Comparison of ENCODE assay signal across 1 cellular context in the genomic region with DNA sequence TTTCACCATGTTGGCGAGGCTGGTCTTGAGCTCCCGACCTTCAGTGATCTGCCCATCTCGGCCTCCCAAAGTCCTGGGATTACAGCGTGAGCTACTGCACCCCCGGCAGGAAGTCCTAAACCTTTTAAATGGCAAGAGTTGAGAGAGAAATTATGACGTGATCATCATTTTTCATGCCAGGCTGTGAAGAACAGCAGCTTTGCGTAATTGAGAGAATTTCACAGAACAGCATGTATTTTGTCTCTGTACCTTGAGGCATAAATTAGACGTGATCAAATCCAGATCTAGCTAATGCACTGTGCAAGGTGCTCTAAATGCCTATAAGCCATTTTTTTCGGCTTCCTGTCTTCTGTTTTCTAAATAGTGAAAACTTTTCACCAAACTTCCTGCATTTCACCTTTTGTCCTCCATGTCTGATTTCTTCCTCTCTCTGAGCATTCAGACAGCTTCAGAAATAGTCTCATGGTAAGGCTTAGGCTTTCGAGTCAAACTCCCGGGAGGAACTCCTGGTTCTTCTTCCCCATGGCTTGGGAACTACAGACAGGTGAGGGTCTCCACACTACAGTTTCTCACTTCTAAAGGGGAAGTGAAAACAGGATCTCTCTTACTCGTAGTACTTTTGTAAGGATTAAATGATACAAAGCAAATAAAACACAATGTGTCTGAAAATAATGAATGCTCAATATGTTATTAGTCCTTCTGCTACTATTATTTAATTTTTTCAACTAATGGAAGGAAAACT.
TF ChIP-seq lines count a peak whose summit lies in the region.

No MANE protein-coding gene starts in this region.

TF ChIP-seq in GM23338, 12 proteins besides CTCF, POLR2A, EP300 and RAD21:
- TF ChIP-seq CREB1 (CRISPR knock-in tag; IDR thresholded peaks at IDR 0.05; ENCODE audit: low read depth) (no peak), ZNF114 (CRISPR knock-in tag; IDR thresholded peaks at IDR 0.05) (no peak), JUNB (IDR thresholded peaks at IDR 0.05; ENCODE audit: unreplicated experiment) (no peak), NANOG (IDR thresholded peaks at IDR 0.05; ENCODE audit: borderline replicate concordance) (no peak), EZH2 (IDR thresholded peaks at IDR 0.05; ENCODE audit: low read depth, unreplicated experiment) (no peak), EZH2phosphoT487 (IDR thresholded peaks at IDR 0.05; ENCODE audit: unreplicated experiment) (no peak), POLR2AphosphoS5 (IDR thresholded peaks at IDR 0.05; ENCODE audit: low read depth) (no peak), ZNF331 (CRISPR knock-in tag; IDR thresholded peaks at IDR 0.05; ENCODE audit: low read depth) (no peak), STAT1 (IDR thresholded peaks at IDR 0.05; ENCODE audit: unreplicated experiment) (no peak)
- TF ChIP-seq, protein P1, sequence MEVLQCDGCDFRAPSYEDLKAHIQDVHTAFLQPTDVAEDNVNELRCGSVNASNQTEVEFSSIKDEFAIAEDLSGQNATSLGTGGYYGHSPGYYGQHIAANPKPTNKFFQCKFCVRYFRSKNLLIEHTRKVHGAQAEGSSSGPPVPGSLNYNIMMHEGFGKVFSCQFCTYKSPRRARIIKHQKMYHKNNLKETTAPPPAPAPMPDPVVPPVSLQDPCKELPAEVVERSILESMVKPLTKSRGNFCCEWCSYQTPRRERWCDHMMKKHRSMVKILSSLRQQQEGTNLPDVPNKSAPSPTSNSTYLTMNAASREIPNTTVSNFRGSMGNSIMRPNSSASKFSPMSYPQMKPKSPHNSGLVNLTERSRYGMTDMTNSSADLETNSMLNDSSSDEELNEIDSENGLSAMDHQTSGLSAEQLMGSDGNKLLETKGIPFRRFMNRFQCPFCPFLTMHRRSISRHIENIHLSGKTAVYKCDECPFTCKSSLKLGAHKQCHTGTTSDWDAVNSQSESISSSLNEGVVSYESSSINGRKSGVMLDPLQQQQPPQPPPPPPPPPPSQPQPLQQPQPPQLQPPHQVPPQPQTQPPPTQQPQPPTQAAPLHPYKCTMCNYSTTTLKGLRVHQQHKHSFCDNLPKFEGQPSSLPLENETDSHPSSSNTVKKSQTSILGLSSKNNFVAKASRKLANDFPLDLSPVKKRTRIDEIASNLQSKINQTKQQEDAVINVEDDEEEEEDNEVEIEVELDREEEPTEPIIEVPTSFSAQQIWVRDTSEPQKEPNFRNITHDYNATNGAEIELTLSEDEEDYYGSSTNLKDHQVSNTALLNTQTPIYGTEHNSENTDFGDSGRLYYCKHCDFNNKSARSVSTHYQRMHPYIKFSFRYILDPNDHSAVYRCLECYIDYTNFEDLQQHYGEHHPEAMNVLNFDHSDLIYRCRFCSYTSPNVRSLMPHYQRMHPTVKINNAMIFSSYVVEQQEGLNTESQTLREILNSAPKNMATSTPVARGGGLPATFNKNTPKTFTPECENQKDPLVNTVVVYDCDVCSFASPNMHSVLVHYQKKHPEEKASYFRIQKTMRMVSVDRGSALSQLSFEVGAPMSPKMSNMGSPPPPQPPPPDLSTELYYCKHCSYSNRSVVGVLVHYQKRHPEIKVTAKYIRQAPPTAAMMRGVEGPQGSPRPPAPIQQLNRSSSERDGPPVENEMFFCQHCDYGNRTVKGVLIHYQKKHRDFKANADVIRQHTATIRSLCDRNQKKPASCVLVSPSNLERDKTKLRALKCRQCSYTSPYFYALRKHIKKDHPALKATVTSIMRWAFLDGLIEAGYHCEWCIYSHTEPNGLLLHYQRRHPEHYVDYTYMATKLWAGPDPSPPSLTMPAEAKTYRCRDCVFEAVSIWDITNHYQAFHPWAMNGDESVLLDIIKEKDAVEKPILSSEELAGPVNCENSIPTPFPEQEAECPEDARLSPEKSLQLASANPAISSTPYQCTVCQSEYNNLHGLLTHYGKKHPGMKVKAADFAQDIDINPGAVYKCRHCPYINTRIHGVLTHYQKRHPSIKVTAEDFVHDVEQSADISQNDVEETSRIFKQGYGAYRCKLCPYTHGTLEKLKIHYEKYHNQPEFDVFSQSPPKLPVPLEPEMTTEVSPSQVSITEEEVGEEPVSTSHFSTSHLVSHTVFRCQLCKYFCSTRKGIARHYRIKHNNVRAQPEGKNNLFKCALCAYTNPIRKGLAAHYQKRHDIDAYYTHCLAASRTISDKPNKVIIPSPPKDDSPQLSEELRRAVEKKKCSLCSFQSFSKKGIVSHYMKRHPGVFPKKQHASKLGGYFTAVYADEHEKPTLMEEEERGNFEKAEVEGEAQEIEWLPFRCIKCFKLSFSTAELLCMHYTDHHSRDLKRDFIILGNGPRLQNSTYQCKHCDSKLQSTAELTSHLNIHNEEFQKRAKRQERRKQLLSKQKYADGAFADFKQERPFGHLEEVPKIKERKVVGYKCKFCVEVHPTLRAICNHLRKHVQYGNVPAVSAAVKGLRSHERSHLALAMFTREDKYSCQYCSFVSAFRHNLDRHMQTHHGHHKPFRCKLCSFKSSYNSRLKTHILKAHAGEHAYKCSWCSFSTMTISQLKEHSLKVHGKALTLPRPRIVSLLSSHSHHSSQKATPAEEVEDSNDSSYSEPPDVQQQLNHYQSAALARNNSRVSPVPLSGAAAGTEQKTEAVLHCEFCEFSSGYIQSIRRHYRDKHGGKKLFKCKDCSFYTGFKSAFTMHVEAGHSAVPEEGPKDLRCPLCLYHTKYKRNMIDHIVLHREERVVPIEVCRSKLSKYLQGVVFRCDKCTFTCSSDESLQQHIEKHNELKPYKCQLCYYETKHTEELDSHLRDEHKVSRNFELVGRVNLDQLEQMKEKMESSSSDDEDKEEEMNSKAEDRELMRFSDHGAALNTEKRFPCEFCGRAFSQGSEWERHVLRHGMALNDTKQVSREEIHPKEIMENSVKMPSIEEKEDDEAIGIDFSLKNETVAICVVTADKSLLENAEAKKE (CRISPR knock-in tag; IDR thresholded peaks at IDR 0.05) = no peak
- TF ChIP-seq, protein P2, sequence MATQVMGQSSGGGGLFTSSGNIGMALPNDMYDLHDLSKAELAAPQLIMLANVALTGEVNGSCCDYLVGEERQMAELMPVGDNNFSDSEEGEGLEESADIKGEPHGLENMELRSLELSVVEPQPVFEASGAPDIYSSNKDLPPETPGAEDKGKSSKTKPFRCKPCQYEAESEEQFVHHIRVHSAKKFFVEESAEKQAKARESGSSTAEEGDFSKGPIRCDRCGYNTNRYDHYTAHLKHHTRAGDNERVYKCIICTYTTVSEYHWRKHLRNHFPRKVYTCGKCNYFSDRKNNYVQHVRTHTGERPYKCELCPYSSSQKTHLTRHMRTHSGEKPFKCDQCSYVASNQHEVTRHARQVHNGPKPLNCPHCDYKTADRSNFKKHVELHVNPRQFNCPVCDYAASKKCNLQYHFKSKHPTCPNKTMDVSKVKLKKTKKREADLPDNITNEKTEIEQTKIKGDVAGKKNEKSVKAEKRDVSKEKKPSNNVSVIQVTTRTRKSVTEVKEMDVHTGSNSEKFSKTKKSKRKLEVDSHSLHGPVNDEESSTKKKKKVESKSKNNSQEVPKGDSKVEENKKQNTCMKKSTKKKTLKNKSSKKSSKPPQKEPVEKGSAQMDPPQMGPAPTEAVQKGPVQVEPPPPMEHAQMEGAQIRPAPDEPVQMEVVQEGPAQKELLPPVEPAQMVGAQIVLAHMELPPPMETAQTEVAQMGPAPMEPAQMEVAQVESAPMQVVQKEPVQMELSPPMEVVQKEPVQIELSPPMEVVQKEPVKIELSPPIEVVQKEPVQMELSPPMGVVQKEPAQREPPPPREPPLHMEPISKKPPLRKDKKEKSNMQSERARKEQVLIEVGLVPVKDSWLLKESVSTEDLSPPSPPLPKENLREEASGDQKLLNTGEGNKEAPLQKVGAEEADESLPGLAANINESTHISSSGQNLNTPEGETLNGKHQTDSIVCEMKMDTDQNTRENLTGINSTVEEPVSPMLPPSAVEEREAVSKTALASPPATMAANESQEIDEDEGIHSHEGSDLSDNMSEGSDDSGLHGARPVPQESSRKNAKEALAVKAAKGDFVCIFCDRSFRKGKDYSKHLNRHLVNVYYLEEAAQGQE (IDR thresholded peaks at IDR 0.05; ENCODE audit: unreplicated experiment) = no peak
- TF ChIP-seq, protein P3, sequence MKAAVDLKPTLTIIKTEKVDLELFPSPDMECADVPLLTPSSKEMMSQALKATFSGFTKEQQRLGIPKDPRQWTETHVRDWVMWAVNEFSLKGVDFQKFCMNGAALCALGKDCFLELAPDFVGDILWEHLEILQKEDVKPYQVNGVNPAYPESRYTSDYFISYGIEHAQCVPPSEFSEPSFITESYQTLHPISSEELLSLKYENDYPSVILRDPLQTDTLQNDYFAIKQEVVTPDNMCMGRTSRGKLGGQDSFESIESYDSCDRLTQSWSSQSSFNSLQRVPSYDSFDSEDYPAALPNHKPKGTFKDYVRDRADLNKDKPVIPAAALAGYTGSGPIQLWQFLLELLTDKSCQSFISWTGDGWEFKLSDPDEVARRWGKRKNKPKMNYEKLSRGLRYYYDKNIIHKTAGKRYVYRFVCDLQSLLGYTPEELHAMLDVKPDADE (IDR thresholded peaks at IDR 0.05) = no peak
